ENCODE assay signal across 1 cellular context in the genomic region with DNA sequence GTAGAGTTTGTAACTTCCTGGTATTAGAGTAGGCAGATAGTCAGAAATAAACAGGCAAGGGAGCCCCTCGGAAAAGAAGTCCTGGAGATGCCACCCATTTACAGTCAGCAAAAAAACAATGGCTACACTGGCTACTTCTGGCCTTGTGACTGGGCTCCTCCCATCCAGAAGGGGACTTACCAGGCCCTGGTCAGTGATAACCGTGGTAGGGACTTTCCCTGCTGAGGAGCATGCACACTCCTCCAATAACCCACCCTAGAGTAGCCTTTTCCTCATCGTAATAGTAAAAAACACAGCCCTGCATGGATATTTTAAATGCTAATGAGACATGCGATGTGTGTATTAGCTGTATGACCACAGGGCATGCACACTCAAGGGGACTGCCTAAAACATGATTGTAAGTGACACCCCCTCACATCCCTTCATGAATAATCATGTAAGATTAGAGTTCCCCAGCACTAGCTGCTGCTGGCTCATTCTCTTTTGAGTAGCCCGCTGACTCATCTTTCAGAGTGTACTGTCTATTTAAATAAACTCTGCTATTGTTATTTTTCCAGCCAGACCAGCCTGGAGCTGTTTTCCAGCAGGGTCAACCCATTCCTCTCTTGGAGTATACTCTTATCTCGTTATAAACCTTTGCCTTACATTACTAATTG.
TF ChIP-seq lines count a peak whose summit lies in the region.

No MANE protein-coding gene starts in this region.

TF ChIP-seq in GM23338, 12 proteins besides CTCF, POLR2A, EP300 and RAD21 (continued from another document):
- TF ChIP-seq EZH2phosphoT487 (IDR thresholded peaks at IDR 0.05; ENCODE audit: unreplicated experiment): no peak
